Comparison of ENCODE assay signal across 1 cellular context in the genomic region with DNA sequence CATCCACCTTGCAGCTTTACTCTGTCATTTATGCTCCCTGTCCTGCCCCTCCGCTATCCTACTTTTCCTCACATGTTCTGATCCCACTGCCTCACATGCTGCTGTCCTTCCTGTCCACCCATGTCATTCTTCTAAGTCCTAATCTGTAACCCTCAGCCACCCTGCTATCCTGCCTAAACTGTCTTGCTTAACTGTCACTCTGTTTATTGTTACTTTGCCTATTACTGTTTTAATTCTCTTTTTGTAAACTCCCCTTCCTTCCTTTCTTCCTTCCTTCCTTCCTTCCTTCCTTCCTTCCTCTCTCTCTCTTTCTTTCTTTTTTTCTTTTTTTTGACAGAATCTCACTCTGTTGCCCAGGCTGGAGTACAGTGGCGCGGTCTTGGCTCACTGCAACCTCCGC.
A peak's percentile ranks its signal among the peaks of the same experiment; 100 is the strongest.
TF ChIP-seq lines count a peak whose summit lies in the region.

No MANE protein-coding gene starts in this region.

TF ChIP-seq in K562, 482 proteins besides CTCF, POLR2A, EP300 and RAD21 (continues in another document):
- TF ChIP-seq FOXK2 (conservative IDR thresholded peaks at IDR 0.05 in 1 of 2, IDR thresholded peaks at IDR 0.05 in 1 of 2; ENCODE audit: low read depth in 2 of 2): peak; percentile 51 to 64; a peak in 2 of 4 replicates
- TF ChIP-seq SMARCE1 (IDR thresholded peaks at IDR 0.05): peak; percentile 57; the same call in 1 of the 2 replicates
- TF ChIP-seq HLTF (IDR thresholded peaks at IDR 0.05): peak; percentile 88; the same call in 1 of the 2 replicates
- peak; percentile 88 for TF ChIP-seq ELF4 (CRISPR knock-in tag; IDR thresholded peaks at IDR 0.05)
- TF ChIP-seq TRIM28 (IDR thresholded peaks at IDR 0.05): 0 out of 2 replicates have a peak, but pooled peaks have one; percentile 35
- TF ChIP-seq ZNF197 (CRISPR knock-in tag; IDR thresholded peaks at IDR 0.05; ENCODE audit: low read depth): no peak
- TF ChIP-seq ZNF76 (CRISPR knock-in tag; IDR thresholded peaks at IDR 0.05; ENCODE audit: borderline replicate concordance): 0 out of 2 replicates have a peak, but pooled peaks have one; percentile 13
- TF ChIP-seq GTF2E2 (tag; IDR thresholded peaks at IDR 0.05): no peak
- TF ChIP-seq HDGF (IDR thresholded peaks at IDR 0.05): peak; percentile 81; the same call in 1 of the 2 replicates
- TF ChIP-seq GABPB2 (CRISPR knock-in tag; conservative IDR thresholded peaks at IDR 0.05): no peak
- TF ChIP-seq ZNF121 (CRISPR knock-in tag; conservative IDR thresholded peaks at IDR 0.05): peak; percentile 45; the same call in 1 of the 2 replicates
- 0 out of 2 replicates have a peak, but pooled peaks have one; percentile 66 for TF ChIP-seq ZC3H8 (IDR thresholded peaks at IDR 0.05)
- TF ChIP-seq ZNF282 (CRISPR knock-in tag; IDR thresholded peaks at IDR 0.05): no peak
- peak; percentile 56 for TF ChIP-seq TAL1 (IDR thresholded peaks at IDR 0.05)
- TF ChIP-seq CAMTA2 (CRISPR knock-in tag; conservative IDR thresholded peaks at IDR 0.05): no peak
- TF ChIP-seq, protein P1, sequence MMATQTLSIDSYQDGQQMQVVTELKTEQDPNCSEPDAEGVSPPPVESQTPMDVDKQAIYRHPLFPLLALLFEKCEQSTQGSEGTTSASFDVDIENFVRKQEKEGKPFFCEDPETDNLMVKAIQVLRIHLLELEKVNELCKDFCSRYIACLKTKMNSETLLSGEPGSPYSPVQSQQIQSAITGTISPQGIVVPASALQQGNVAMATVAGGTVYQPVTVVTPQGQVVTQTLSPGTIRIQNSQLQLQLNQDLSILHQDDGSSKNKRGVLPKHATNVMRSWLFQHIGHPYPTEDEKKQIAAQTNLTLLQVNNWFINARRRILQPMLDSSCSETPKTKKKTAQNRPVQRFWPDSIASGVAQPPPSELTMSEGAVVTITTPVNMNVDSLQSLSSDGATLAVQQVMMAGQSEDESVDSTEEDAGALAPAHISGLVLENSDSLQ (IDR thresholded peaks at IDR 0.05): peak; percentile 81
- no peak for TF ChIP-seq SNIP1 (IDR thresholded peaks at IDR 0.05; ENCODE audit: low read depth)
- 0 out of 4 replicates have a peak, but pooled peaks of 1 of the 2 experiments have one; percentile 65 for TF ChIP-seq CSDE1 (IDR thresholded peaks at IDR 0.05)
- TF ChIP-seq ASH1L (IDR thresholded peaks at IDR 0.05; ENCODE audit: borderline replicate concordance, low read depth, partially characterized antibody): peak; percentile 55
- peak; percentile 16; the same call in 1 of the 2 replicates for TF ChIP-seq NCOR1 (IDR thresholded peaks at IDR 0.05)
- TF ChIP-seq, protein P2, sequence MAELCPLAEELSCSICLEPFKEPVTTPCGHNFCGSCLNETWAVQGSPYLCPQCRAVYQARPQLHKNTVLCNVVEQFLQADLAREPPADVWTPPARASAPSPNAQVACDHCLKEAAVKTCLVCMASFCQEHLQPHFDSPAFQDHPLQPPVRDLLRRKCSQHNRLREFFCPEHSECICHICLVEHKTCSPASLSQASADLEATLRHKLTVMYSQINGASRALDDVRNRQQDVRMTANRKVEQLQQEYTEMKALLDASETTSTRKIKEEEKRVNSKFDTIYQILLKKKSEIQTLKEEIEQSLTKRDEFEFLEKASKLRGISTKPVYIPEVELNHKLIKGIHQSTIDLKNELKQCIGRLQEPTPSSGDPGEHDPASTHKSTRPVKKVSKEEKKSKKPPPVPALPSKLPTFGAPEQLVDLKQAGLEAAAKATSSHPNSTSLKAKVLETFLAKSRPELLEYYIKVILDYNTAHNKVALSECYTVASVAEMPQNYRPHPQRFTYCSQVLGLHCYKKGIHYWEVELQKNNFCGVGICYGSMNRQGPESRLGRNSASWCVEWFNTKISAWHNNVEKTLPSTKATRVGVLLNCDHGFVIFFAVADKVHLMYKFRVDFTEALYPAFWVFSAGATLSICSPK (IDR thresholded peaks at IDR 0.05; ENCODE audit: borderline replicate concordance): peak; percentile 86; the same call in 1 of the 2 replicates
- TF ChIP-seq SMARCA4 (IDR thresholded peaks at IDR 0.05): peak; percentile 64
- TF ChIP-seq TCF7L2 (IDR thresholded peaks at IDR 0.05; ENCODE audit: low read depth, low read length): no peak
- TF ChIP-seq TCF3 (CRISPR knock-in tag; IDR thresholded peaks at IDR 0.05): peak; percentile 69
- TF ChIP-seq, protein P3, sequence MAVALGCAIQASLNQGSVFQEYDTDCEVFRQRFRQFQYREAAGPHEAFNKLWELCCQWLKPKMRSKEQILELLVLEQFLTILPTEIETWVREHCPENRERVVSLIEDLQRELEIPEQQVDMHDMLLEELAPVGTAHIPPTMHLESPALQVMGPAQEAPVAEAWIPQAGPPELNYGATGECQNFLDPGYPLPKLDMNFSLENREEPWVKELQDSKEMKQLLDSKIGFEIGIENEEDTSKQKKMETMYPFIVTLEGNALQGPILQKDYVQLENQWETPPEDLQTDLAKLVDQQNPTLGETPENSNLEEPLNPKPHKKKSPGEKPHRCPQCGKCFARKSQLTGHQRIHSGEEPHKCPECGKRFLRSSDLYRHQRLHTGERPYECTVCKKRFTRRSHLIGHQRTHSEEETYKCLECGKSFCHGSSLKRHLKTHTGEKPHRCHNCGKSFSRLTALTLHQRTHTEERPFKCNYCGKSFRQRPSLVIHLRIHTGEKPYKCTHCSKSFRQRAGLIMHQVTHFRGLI (CRISPR knock-in tag; IDR thresholded peaks at IDR 0.05): no peak
- peak; percentile 66; the same call in 1 of the 2 replicates for TF ChIP-seq LEF1 (IDR thresholded peaks at IDR 0.05)
- peak; percentile 71; the same call in 1 of the 2 replicates for TF ChIP-seq NFRKB (IDR thresholded peaks at IDR 0.05; ENCODE audit: low read depth)
- no peak for TF ChIP-seq STAT5B (CRISPR knock-in tag; IDR thresholded peaks at IDR 0.05)
- TF ChIP-seq, protein P4, sequence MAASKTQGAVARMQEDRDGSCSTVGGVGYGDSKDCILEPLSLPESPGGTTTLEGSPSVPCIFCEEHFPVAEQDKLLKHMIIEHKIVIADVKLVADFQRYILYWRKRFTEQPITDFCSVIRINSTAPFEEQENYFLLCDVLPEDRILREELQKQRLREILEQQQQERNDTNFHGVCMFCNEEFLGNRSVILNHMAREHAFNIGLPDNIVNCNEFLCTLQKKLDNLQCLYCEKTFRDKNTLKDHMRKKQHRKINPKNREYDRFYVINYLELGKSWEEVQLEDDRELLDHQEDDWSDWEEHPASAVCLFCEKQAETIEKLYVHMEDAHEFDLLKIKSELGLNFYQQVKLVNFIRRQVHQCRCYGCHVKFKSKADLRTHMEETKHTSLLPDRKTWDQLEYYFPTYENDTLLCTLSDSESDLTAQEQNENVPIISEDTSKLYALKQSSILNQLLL (CRISPR knock-in tag; IDR thresholded peaks at IDR 0.05; ENCODE audit: borderline replicate concordance): no peak
- TF ChIP-seq, protein P5, sequence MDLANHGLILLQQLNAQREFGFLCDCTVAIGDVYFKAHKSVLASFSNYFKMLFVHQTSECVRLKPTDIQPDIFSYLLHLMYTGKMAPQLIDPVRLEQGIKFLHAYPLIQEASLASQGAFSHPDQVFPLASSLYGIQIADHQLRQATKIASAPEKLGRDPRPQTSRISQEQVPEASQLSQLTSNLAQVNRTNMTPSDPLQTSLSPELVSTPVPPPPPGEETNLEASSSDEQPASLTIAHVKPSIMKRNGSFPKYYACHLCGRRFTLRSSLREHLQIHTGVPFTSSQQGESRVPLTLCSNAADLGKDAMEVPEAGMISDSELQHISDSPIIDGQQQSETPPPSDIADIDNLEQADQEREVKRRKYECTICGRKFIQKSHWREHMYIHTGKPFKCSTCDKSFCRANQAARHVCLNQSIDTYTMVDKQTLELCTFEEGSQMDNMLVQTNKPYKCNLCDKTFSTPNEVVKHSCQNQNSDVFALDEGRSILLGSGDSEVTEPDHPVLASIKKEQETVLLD (IDR thresholded peaks at IDR 0.05): peak; percentile 60; the same call in 1 of the 2 replicates
- no peak for TF ChIP-seq ZNF133 (CRISPR knock-in tag; IDR thresholded peaks at IDR 0.05)
- no peak for TF ChIP-seq NBN (IDR thresholded peaks at IDR 0.05; ENCODE audit: low read depth)
- TF ChIP-seq THRAP3 (IDR thresholded peaks at IDR 0.05; ENCODE audit: borderline replicate concordance): peak; percentile 66
- TF ChIP-seq EP400 (IDR thresholded peaks at IDR 0.05): peak; percentile 37; the same call in 1 of the 2 replicates
- TF ChIP-seq HDAC1 (IDR thresholded peaks at IDR 0.05): peak in 1 of 2 experiments; percentile 87; a peak in 2 of 4 replicates
- no peak for TF ChIP-seq HNRNPUL1 (IDR thresholded peaks at IDR 0.05; ENCODE audit: low read length)
- no peak for TF ChIP-seq SRF (CRISPR knock-in tag; IDR thresholded peaks at IDR 0.05)
- TF ChIP-seq ZNF316 (IDR thresholded peaks at IDR 0.05): peak; percentile 17; the same call in 1 of the 2 replicates
- TF ChIP-seq NFIC (IDR thresholded peaks at IDR 0.05): peak; percentile 37; the same call in 1 of the 2 replicates
- no peak; a peak in 1 of 3 replicates for TF ChIP-seq CBX3 (IDR thresholded peaks at IDR 0.05; ENCODE audit: borderline replicate concordance in 1 of 2, low read length in 2 of 2)
- TF ChIP-seq, protein P6, sequence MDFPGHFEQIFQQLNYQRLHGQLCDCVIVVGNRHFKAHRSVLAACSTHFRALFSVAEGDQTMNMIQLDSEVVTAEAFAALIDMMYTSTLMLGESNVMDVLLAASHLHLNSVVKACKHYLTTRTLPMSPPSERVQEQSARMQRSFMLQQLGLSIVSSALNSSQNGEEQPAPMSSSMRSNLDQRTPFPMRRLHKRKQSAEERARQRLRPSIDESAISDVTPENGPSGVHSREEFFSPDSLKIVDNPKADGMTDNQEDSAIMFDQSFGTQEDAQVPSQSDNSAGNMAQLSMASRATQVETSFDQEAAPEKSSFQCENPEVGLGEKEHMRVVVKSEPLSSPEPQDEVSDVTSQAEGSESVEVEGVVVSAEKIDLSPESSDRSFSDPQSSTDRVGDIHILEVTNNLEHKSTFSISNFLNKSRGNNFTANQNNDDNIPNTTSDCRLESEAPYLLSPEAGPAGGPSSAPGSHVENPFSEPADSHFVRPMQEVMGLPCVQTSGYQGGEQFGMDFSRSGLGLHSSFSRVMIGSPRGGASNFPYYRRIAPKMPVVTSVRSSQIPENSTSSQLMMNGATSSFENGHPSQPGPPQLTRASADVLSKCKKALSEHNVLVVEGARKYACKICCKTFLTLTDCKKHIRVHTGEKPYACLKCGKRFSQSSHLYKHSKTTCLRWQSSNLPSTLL (IDR thresholded peaks at IDR 0.05): no peak
- peak; percentile 78 for TF ChIP-seq CBFA2T3 (IDR thresholded peaks at IDR 0.05)
- no peak for TF ChIP-seq PHF21A (IDR thresholded peaks at IDR 0.05; ENCODE audit: borderline replicate concordance, low read depth)
- 0 out of 2 replicates have a peak, but pooled peaks have one; percentile 59 for TF ChIP-seq MIER1 (IDR thresholded peaks at IDR 0.05; ENCODE audit: low read depth)
- TF ChIP-seq, protein P7, sequence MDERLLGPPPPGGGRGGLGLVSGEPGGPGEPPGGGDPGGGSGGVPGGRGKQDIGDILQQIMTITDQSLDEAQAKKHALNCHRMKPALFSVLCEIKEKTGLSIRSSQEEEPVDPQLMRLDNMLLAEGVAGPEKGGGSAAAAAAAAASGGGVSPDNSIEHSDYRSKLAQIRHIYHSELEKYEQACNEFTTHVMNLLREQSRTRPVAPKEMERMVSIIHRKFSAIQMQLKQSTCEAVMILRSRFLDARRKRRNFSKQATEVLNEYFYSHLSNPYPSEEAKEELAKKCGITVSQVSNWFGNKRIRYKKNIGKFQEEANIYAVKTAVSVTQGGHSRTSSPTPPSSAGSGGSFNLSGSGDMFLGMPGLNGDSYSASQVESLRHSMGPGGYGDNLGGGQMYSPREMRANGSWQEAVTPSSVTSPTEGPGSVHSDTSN (CRISPR knock-in tag; IDR thresholded peaks at IDR 0.05; ENCODE audit: low read depth): no peak
- TF ChIP-seq, protein P7 (tag; conservative IDR thresholded peaks at IDR 0.05; ENCODE audit: low read depth): peak; percentile 21; the same call in 1 of the 2 replicates
- TF ChIP-seq, protein P8, sequence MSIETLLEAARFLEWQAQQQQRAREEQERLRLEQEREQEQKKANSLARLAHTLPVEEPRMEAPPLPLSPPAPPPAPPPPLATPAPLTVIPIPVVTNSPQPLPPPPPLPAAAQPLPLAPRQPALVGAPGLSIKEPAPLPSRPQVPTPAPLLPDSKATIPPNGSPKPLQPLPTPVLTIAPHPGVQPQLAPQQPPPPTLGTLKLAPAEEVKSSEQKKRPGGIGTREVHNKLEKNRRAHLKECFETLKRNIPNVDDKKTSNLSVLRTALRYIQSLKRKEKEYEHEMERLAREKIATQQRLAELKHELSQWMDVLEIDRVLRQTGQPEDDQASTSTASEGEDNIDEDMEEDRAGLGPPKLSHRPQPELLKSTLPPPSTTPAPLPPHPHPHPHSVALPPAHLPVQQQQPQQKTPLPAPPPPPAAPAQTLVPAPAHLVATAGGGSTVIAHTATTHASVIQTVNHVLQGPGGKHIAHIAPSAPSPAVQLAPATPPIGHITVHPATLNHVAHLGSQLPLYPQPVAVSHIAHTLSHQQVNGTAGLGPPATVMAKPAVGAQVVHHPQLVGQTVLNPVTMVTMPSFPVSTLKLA (conservative IDR thresholded peaks at IDR 0.05): peak in 1 of 2 experiments; percentile 58; a peak in 3 of 4 replicates
- no peak for TF ChIP-seq RBM34 (IDR thresholded peaks at IDR 0.05; ENCODE audit: borderline replicate concordance, insufficient read depth, low read length)
- TF ChIP-seq NCOA4 (IDR thresholded peaks at IDR 0.05; ENCODE audit: partially characterized antibody): peak; percentile 50
- 0 out of 2 replicates have a peak, but pooled peaks have one; percentile 46 for TF ChIP-seq ZEB2 (IDR thresholded peaks at IDR 0.05)
- TF ChIP-seq, protein P9, sequence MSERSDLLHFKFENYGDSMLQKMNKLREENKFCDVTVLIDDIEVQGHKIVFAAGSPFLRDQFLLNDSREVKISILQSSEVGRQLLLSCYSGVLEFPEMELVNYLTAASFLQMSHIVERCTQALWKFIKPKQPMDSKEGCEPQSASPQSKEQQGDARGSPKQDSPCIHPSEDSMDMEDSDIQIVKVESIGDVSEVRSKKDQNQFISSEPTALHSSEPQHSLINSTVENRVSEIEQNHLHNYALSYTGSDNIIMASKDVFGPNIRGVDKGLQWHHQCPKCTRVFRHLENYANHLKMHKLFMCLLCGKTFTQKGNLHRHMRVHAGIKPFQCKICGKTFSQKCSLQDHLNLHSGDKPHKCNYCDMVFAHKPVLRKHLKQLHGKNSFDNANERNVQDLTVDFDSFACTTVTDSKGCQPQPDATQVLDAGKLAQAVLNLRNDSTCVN (CRISPR knock-in tag; IDR thresholded peaks at IDR 0.05): peak; percentile 58; the same call in 1 of the 2 replicates
- no peak for TF ChIP-seq NR2F6 (CRISPR knock-in tag; IDR thresholded peaks at IDR 0.05)
- TF ChIP-seq ARID1B (IDR thresholded peaks at IDR 0.05): peak; percentile 84
- no peak for TF ChIP-seq RUNX1 (IDR thresholded peaks at IDR 0.05; ENCODE audit: low read depth)
- TF ChIP-seq SOX6 (IDR thresholded peaks at IDR 0.05): 0 out of 2 replicates have a peak, but pooled peaks have one; percentile 16
- no peak for TF ChIP-seq SMAD1 (IDR thresholded peaks at IDR 0.05; ENCODE audit: low read depth, low read length, partially characterized antibody)
- no peak for TF ChIP-seq SMC3 (conservative IDR thresholded peaks at IDR 0.05; ENCODE audit: insufficient read depth, low read depth, low read length)
